ENCODE assay signal across 10 cellular contexts in genomic region chr19:2793126-2793525, GRCh38.
"Had no signal": no experiment of that assay in that cellular context is flagged by ENCODE, and none has a peak within 500 bp of the region (broad histone marks: within the 10 kb centered on the region; RNA-seq: fewer than 3 reads in every experiment).

No MANE protein-coding gene starts in this region.

- H3K9me3 Mint-ChIP-seq: HFFc6, IgD-negative memory B cell had no signal

- H3K4me3 Mint-ChIP-seq: HFFc6 had no signal

- H3K27ac ChIP-seq: GM23248, HL-60 had no signal

- H3K9me3 ChIP-seq: HAP-1 had no signal

- H2AFZ ChIP-seq: GM23248 had no signal

- H3K27me3 Mint-ChIP-seq: IgD-negative memory B cell had no signal

- H3K27ac Mint-ChIP-seq: HFFc6, IgD-negative memory B cell had no signal

- H3K4me3 ChIP-seq: GM23248, HAP-1 had no signal

- DNase-seq: GM23248, GOT3, H7, HFFc6, KBM-7 had no signal

- H3K9ac ChIP-seq: GM23248 had no signal

- ATAC-seq: HCT116, HepG2 had no signal

- FAIRE-seq: HepG2 had no signal

- H3K4me1 ChIP-seq: HAP-1 had no signal
